Comparison of ENCODE assay signal across 1 cellular context in genomic region chr21:45699966-45700365, GRCh38.
TF ChIP-seq lines count a peak whose summit lies in the region.

No MANE protein-coding gene starts in this region.

TF ChIP-seq in SK-N-SH, 30 proteins besides CTCF, POLR2A, EP300 and RAD21 (continued from another document):
- TF ChIP-seq PBX3 (IDR thresholded peaks at IDR 0.05) = peak; percentile 85
- TF ChIP-seq EZH2phosphoT487 (IDR thresholded peaks at IDR 0.05; ENCODE audit: borderline replicate concordance, low read depth) = no peak
- TF ChIP-seq GATA2 (CRISPR knock-in tag; IDR thresholded peaks at IDR 0.05) = no peak
- TF ChIP-seq FOXJ3 (CRISPR knock-in tag; IDR thresholded peaks at IDR 0.05) = no peak
- TF ChIP-seq YY1 (IDR thresholded peaks at IDR 0.05; ENCODE audit: low read depth) = no peak
- TF ChIP-seq POLR2AphosphoS5 (IDR thresholded peaks at IDR 0.05; ENCODE audit: low read depth, low read length) = 0 out of 2 replicates have a peak, but pooled peaks have one; percentile 15
- TF ChIP-seq NFIC (IDR thresholded peaks at IDR 0.05; ENCODE audit: borderline replicate concordance) = no peak
- no peak; the same call in 1 of the 2 replicates for TF ChIP-seq JUND (IDR thresholded peaks at IDR 0.05)
- TF ChIP-seq GABPA (IDR thresholded peaks at IDR 0.05; ENCODE audit: low read depth) = no peak
- peak; percentile 86 for TF ChIP-seq TCF12 (IDR thresholded peaks at IDR 0.05)
- no peak for TF ChIP-seq MXI1 (IDR thresholded peaks at IDR 0.05; ENCODE audit: low read depth, low read length)
- no peak for TF ChIP-seq TAF1 (IDR thresholded peaks at IDR 0.05; ENCODE audit: borderline replicate concordance, low read depth, low read length)
- TF ChIP-seq USF1 (IDR thresholded peaks at IDR 0.05; ENCODE audit: borderline replicate concordance, low read depth) = no peak
- TF ChIP-seq FOXM1 (IDR thresholded peaks at IDR 0.05; ENCODE audit: low read depth) = no peak
